Comparison of ENCODE assay signal across 8 cellular contexts in the genomic region with DNA sequence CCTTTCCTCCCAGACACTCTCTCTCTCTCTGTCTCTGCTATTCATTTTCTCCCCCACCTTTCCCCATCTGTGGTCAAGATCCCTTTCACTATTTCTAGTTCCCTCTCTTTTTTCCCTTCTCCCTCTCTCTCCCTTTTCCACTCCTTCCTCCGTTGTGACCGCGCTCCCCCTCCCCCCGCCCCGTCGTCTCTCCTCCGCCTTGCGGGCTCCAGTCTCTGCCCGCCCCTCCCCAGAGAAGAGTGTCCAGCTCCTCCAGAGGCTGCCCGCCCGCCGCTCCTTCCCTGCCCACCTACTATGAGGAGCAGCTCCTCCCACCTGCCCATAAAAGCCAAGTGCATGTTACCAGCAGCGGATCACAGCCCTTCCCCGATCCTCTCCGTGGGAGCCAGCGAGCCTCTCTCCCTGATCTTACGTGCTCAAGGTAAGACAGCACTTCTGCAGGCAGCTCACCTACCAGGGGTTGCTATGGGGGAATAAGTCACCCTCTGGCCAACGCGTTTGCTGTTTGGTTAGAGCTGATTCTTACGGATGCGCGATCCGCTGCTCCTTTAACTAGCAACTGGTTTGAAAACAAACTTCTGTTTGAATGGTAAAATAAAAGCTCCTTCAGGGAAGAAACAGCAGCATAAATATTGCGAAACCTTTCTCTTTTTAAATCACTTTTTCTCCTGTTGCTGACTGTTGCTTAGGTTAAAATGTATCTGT. TPM values are rescaled to one million over a fixed set of nuclear protein-coding genes. Genes with fewer than 3 reads are reported as not detected.
DNase-seq lines count a peak whose midpoint lies in the region; ATAC-seq and TF ChIP-seq lines count a peak whose summit lies in the region.

A gene (plus strand): TSS at position 351 of the 705 bp plus-strand sequence. CDS start 152,089 bp downstream, outside the sequence.

- H3K79me2 ChIP-seq in neural progenitor cell (ENCODE audit: low read depth), result no peaks in the 10 kb centered on the region

- TF ChIP-seq CTCF in neural progenitor cell (IDR thresholded peaks at IDR 0.05), result no peak

- H3K4me3 ChIP-seq in neural progenitor cell, result peak within 1 kb of the TSS; percentile 50

- H3K36me3 ChIP-seq in neural progenitor cell, result no peaks in the 10 kb centered on the region

- peak within 1 kb of the TSS; percentile 72 for H3K4me2 ChIP-seq in neural progenitor cell

- peaks cover 74% of the 10 kb centered on the region for H3K27me3 ChIP-seq in neural progenitor cell

- peak within 1 kb of the TSS; percentile 12 for H3K27ac Mint-ChIP-seq in neural progenitor cell

- peaks cover 4% of the 10 kb centered on the region for H3K4me1 ChIP-seq in neural progenitor cell

- peaks cover 6% of the 10 kb centered on the region for H3K27me3 Mint-ChIP-seq in neural progenitor cell (ENCODE audit: insufficient read depth, low read depth)

- no peak for ATAC-seq in GM18867 (IDR thresholded peaks at IDR 0.05; ENCODE audit: unreplicated experiment)

- peaks cover 18% of the 10 kb centered on the region for H3K4me1 Mint-ChIP-seq in neural progenitor cell

- no peak within 1 kb of the TSS for H3K9ac ChIP-seq in neural progenitor cell

- no peaks in the 10 kb centered on the region for H3K9me3 Mint-ChIP-seq in neural progenitor cell

- H2AFZ ChIP-seq in neural progenitor cell (replicated peaks), result peak within 1 kb of the TSS; percentile 60

- no peak within 1 kb of the TSS for H3K27ac ChIP-seq in neural progenitor cell

- no peaks in the 10 kb centered on the region for H3K9me3 ChIP-seq in neural progenitor cell (ENCODE audit: low read depth)

- DNase-seq in GM04503 (ENCODE audit: low read depth) (peak; percentile 61), SK-N-DZ (ENCODE audit: low spot score) (peak; percentile 5), fibroblast of the conjunctiva (ENCODE audit: low read depth) (peak; percentile 55), neural progenitor cell (ENCODE audit: low spot score) (peak; percentile 57), NCI-H1694 treated with DMSO at 0.1 percent for 48 hours (lab: John Stamatoyannopoulos, UW) (no peak), 8988T (no peak)
- no peak for DNase-seq in stimulated activated naive CD4-positive, alpha-beta T cell treated with Interleukin-2 at 50 U/mL for 16 hours (lab: John Stamatoyannopoulos, UW)

- H3F3A ChIP-seq in neural progenitor cell (ENCODE audit: low read depth), result no peaks in the 10 kb centered on the region

- H3K36me3 Mint-ChIP-seq in neural progenitor cell, result no peaks in the 10 kb centered on the region

- H4K20me1 ChIP-seq in neural progenitor cell (ENCODE audit: low read depth), result no peaks in the 10 kb centered on the region

- peak within 1 kb of the TSS; percentile 87 for H3K4me3 Mint-ChIP-seq in neural progenitor cell

RNA-seq across cellular contexts. Expression of the gene that starts here (rescaled TPM):
- not detected in 2 replicates for polyA plus RNA-seq in SK-N-DZ (2014; cell fraction: cytosol; rRNA removed)
- polyA plus RNA-seq in SK-N-DZ (2014; cell fraction: nucleus; rRNA removed), result not detected in 2 replicates
- not detected in 2 replicates for total RNA-seq in neural progenitor cell (ENCODE audit: low replicate concordance)

Comparison
In these comparisons a context has a peak if more than half of its experiments do, and no peak if none do; other contexts are left out.
1. Peak in DNase-seq, H3K4me3 ChIP-seq and H3K4me2 ChIP-seq in neural progenitor cell; RNA of the gene not detected or under 1 TPM.
2. DNase-seq: peak in GM04503 (single experiment), SK-N-DZ (single experiment) and fibroblast of the conjunctiva (single experiment); none in NCI-H1694 treated with DMSO at 0.1 percent for 48 hours (single experiment), stimulated activated naive CD4-positive, alpha-beta T cell treated with Interleukin-2 at 50 U/mL for 16 hours (single experiment) and 8988T (single experiment).